In genomic region chr3:125317761-125318496, GRCh38 we compare ENCODE assay signal across 12 cellular contexts. TPM values are rescaled to one million over a fixed set of nuclear protein-coding genes. Genes with fewer than 3 reads are reported as not detected.
DNase-seq lines count a peak whose midpoint lies in the region; ATAC-seq, FAIRE-seq and TF ChIP-seq lines count a peak whose summit lies in the region.
"Had no signal": no experiment of that assay in that cellular context is flagged by ENCODE, and none has a peak within 500 bp of the region (broad histone marks: within the 10 kb centered on the region; RNA-seq: fewer than 3 reads in every experiment).

No MANE protein-coding gene starts in this region.

- no peaks in the 10 kb centered on the region for H3K9me2 ChIP-seq in GM23338 (ENCODE audit: insufficient read depth)

- H3K9me3 ChIP-seq in BLaER1, result no peaks in the 10 kb centered on the region
- no peaks in the 10 kb centered on the region for H3K9me3 ChIP-seq in kidney (ENCODE audit: control insufficient read depth in 1 of 2, low read length in 2 of 2)
- no peaks in the 10 kb centered on the region for H3K9me3 ChIP-seq in colonic mucosa

- no peak for TF ChIP-seq CTCF in GM23338 (conservative IDR thresholded peaks at IDR 0.05; ENCODE audit: low read depth in 2 of 2)
- TF ChIP-seq CTCF in WTC11 (IDR thresholded peaks at IDR 0.05), result no peak
- TF ChIP-seq CTCF in kidney (IDR thresholded peaks at IDR 0.05; ENCODE audit: borderline replicate concordance, extremely low read depth, insufficient read depth), result no peak
- no peak for TF ChIP-seq CTCF in GM10266 (IDR thresholded peaks at IDR 0.05; ENCODE audit: control insufficient read depth, insufficient read depth, low read depth, missing control alignments)
- TF ChIP-seq CTCF in colonic mucosa (IDR thresholded peaks at IDR 0.05), result no peak

- no peak overlapping the region for H2AFZ ChIP-seq in GM23338

- H3K27me3 Mint-ChIP-seq in GM23338 (ENCODE audit: insufficient read depth, low read depth, poor library complexity), result no peaks in the 10 kb centered on the region
- no peaks in the 10 kb centered on the region for H3K27me3 Mint-ChIP-seq in WTC11 (ENCODE audit: low read depth)

- intact Hi-C loops in kidney (cut with DNase I) (no loop called here), colonic mucosa (cut with DNase I) (no loop called here)

- H3K4me3 Mint-ChIP-seq in GM23338 (no peak overlapping the region), WTC11 (no peak overlapping the region)

- H3K4me2 ChIP-seq in BLaER1 (peak overlapping the region; percentile 22; the same call in 1 of the 2 replicates), GM23338 (peak overlapping the region; percentile 13)

- H3K27ac Mint-ChIP-seq in GM23338, result peak overlapping the region; percentile 66
- H3K27ac Mint-ChIP-seq in WTC11, result peak overlapping the region; percentile 91

- H3K4me1 Mint-ChIP-seq in GM23338 (peaks cover 16% of the 10 kb centered on the region; the same call in 2 of the 3 replicates), WTC11 (peaks cover 22% of the 10 kb centered on the region)

- H3K9me3 Mint-ChIP-seq in GM23338 (no peaks in the 10 kb centered on the region), WTC11 (no peaks in the 10 kb centered on the region)

- H3K9ac ChIP-seq in BLaER1 (no peak overlapping the region), kidney (ENCODE audit: low read length in 2 of 2) (no peak overlapping the region), colonic mucosa (ENCODE audit: low read depth in 2 of 2, low read length in 2 of 2) (no peak overlapping the region)

- POLR2A ChIA-PET in WTC11 (lab: Charles Lee), result interaction anchor here (0.7 kb wide), 1 partner anchor 65 kb away, joined by 3 read pairs; no protein-coding TSS in a partner anchor

- H3K27ac ChIP-seq in BLaER1, result 0 out of 2 replicates have a peak overlapping the region, but pooled peaks have one; percentile 14
- peak overlapping the region; percentile 21; the same call in 1 of the 2 replicates for H3K27ac ChIP-seq in GM23338 (ENCODE audit: low read depth)
- H3K27ac ChIP-seq in kidney (ENCODE audit: low read depth in 2 of 2, low read length in 2 of 2), result peak overlapping the region in 1 of 2 donors; percentile 6
- H3K27ac ChIP-seq in colonic mucosa, result no peak overlapping the region

- H3K36me3 ChIP-seq in BLaER1, result peaks cover 52% of the 10 kb centered on the region
- no peaks in the 10 kb centered on the region for H3K36me3 ChIP-seq in GM23338 (ENCODE audit: insufficient read depth)
- peaks cover 0 to 2% of the 10 kb centered on the region in 2 donors for H3K36me3 ChIP-seq in kidney (ENCODE audit: control insufficient read depth in 1 of 2, insufficient read depth in 2 of 2, low read length in 2 of 2)
- no peaks in the 10 kb centered on the region for H3K36me3 ChIP-seq in colonic mucosa

- CTCF ChIA-PET in WTC11 (lab: Charles Lee), result no interaction called here

- H4K20me1 ChIP-seq in BLaER1 (peaks cover 6% of the 10 kb centered on the region), GM23338 (replicated peaks; ENCODE audit: insufficient read depth) (no peaks in the 10 kb centered on the region)

- H3F3A ChIP-seq in GM23338 (replicated peaks; ENCODE audit: low read depth), result no peaks in the 10 kb centered on the region

- no peaks in the 10 kb centered on the region; the same call in 1 of the 2 replicates for H3K79me2 ChIP-seq in GM23338 (replicated peaks; ENCODE audit: insufficient read depth)

- no peak; the same call in 2 of the 3 replicates for ATAC-seq in GM23338
- ATAC-seq in WTC11, result peak; percentile 28; the same call in 1 of the 2 replicates
- ATAC-seq in GM21447 (IDR thresholded peaks at IDR 0.05; ENCODE audit: unreplicated experiment), result no peak

- H3K4me1 ChIP-seq in BLaER1, result peaks cover 17% of the 10 kb centered on the region
- H3K4me1 ChIP-seq in GM23338 (ENCODE audit: insufficient read depth), result peaks cover 21% of the 10 kb centered on the region
- peaks cover 0 to 6% of the 10 kb centered on the region in 2 donors for H3K4me1 ChIP-seq in kidney (ENCODE audit: control insufficient read depth in 1 of 2, insufficient read depth in 1 of 2, low read depth in 1 of 2, low read length in 2 of 2)
- no peaks in the 10 kb centered on the region for H3K4me1 ChIP-seq in colonic mucosa

- DNase-seq in GM23338 (ENCODE audit: low spot score), result no peak
- DNase-seq in WTC11 (ENCODE audit: low spot score), result no peak
- no peak for DNase-seq in kidney
- DNase-seq in GM10266 (ENCODE audit: extremely low spot score), result no peak
- DNase-seq in NCI-H146 (lab: John Stamatoyannopoulos, UW), result no peak
- DNase-seq in colonic mucosa, result no peak
- DNase-seq: HCEC 1CT, NCI-H526 treated with DMSO at 0.1 percent for 48 hours had no signal

- FAIRE-seq in kidney (lab: Jason Lieb, UNC), result peak; percentile 85
- FAIRE-seq: colon, G401.6 had no signal

- H3K27me3 ChIP-seq in BLaER1 (no peaks in the 10 kb centered on the region), GM23338 (ENCODE audit: insufficient read depth) (no peaks in the 10 kb centered on the region), colonic mucosa (no peaks in the 10 kb centered on the region)

- H3K4me3 ChIP-seq in BLaER1 (no peak overlapping the region), GM23338 (no peak overlapping the region), kidney (ENCODE audit: low read length in 2 of 2) (no peak overlapping the region), colonic mucosa (no peak overlapping the region)

- peaks cover 2% of the 10 kb centered on the region; the same call in 1 of the 3 replicates for H3K36me3 Mint-ChIP-seq in GM23338 (ENCODE audit: low read depth)
- peaks cover 6% of the 10 kb centered on the region for H3K36me3 Mint-ChIP-seq in WTC11

TF ChIP-seq in GM23338, 12 proteins besides CTCF, POLR2A, EP300 and RAD21 (continues in another document):
- TF ChIP-seq EZH2 (IDR thresholded peaks at IDR 0.05; ENCODE audit: low read depth, unreplicated experiment) (no peak), REST (IDR thresholded peaks at IDR 0.05; ENCODE audit: unreplicated experiment) (no peak), NANOG (IDR thresholded peaks at IDR 0.05; ENCODE audit: borderline replicate concordance) (no peak), ZNF331 (CRISPR knock-in tag; IDR thresholded peaks at IDR 0.05; ENCODE audit: low read depth) (no peak)

TF ChIP-seq in WTC11, 78 proteins besides CTCF, POLR2A, EP300 and RAD21:
- TF ChIP-seq FOXP4 (CRISPR knock-in tag; IDR thresholded peaks at IDR 0.05), result no peak
- TF ChIP-seq NFYB (CRISPR knock-in tag; conservative IDR thresholded peaks at IDR 0.05; ENCODE audit: low read depth), result no peak
- TF ChIP-seq NFATC4 (CRISPR knock-in tag; IDR thresholded peaks at IDR 0.05), result no peak
- no peak for TF ChIP-seq CBFB (CRISPR knock-in tag; IDR thresholded peaks at IDR 0.05; ENCODE audit: low read depth)

RNA-seq across cellular contexts. Expression of gene ZNF148, which starts 57.2 kb away (rescaled TPM):
- total RNA-seq in GM23338 (2014; rRNA removed; shearing (Covaris generic)), result 12.3 and 13.9 TPM in 2 replicates
- polyA plus RNA-seq in GM23338 (2016; fragmentation: Nextera tagmentation; extraction: Ambion mirVana) (14.4 and 16.9 TPM in 2 replicates), kidney (ENCODE audit: insufficient read depth, low read depth, low replicate concordance) (5.4 TPM)
- total RNA-seq in WTC11 (2021) (19.4 to 20.0 TPM (median 19.7 TPM) in 3 replicates), kidney (74.4 TPM), colonic mucosa (10 to 100 TPM; 35.4 to 50.1 TPM)
